ENCODE assay signal across 11 cellular contexts in the genomic region with DNA sequence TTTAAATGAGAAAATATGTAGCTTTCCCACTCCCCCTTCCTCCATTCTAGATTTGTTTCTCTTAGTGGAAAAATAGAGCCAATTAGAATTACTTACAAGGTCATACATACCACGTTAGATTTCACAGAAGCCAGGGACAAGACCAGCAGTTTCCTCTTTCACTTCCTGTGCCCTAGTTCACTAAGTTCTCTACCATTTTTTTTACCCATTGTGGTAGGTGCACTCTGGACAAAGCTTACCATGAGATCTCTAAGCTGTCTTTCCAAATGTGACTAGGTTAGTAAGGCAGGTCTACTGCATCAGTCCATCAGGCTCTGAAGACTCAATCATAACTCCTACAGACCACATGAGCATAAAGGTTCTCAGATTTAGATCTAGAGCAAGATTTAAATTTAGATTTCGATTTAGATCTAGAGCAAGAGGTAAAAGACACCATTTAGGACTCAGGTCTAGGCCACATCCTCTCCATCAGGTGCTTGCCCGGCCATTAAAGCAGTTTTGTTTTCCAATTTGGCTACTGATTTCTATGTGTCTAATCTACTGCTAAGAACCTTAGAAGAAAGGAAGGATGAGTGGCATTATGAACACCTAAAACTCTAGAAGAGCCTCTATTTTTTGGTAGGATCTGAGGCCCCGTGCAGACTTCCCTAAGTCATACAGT.
DNase-seq lines count a peak whose midpoint lies in the region; ATAC-seq and TF ChIP-seq lines count a peak whose summit lies in the region.
"Had no signal": no experiment of that assay in that cellular context is flagged by ENCODE, and none has a peak within 500 bp of the region (broad histone marks: within the 10 kb centered on the region; RNA-seq: fewer than 3 reads in every experiment).

No MANE protein-coding gene starts in this region.

- POLR2A ChIA-PET in activated naive CD8-positive, alpha-beta T cell treated with anti-CD3 and anti-CD28 coated beads, Interleukin-2, amount 10 ng/mL, durations not matched to agents 7 days and 5 days (lab: Charles Lee), result no interaction called here

- H3K27me3 ChIP-seq in GM06990 (replicated peaks; ENCODE audit: control insufficient read depth, insufficient read depth, low read length) (no peaks in the 10 kb centered on the region), tibial artery (no peaks in the 10 kb centered on the region)

- H3K4me3 Mint-ChIP-seq in activated naive CD8-positive, alpha-beta T cell treated with anti-CD3 and anti-CD28 coated beads, Interleukin-2, amount 10 ng/mL, durations not matched to agents 7 days and 5 days, result peak overlapping the region; percentile 27

- H3K27ac ChIP-seq in tibial artery, result no peak overlapping the region
- H3K27ac ChIP-seq: coronary artery, SK-N-MC had no signal

- no peaks in the 10 kb centered on the region for H3K27me3 Mint-ChIP-seq in activated naive CD8-positive, alpha-beta T cell treated with anti-CD3 and anti-CD28 coated beads, Interleukin-2, amount 10 ng/mL, durations not matched to agents 7 days and 5 days

- DNase-seq in GM06990 (ENCODE audit: extremely low read depth, insufficient read length) (peak; percentile 39), GM20000 (ENCODE audit: low spot score) (peak; percentile 22), tibial artery (no peak), NCI-H2196 treated with DMSO at 0.1 percent for 48 hours (lab: John Stamatoyannopoulos, UW; ENCODE audit: unreplicated experiment) (no peak), DMS79 (lab: John Stamatoyannopoulos, UW) (no peak), ecto neural progenitor cell (ENCODE audit: low spot score) (no peak)
- no peak for DNase-seq in activated naive CD8-positive, alpha-beta T cell treated with anti-CD3 and anti-CD28 coated beads, Interleukin-2, amount 10 ng/mL, durations not matched to agents 7 days and 5 days
- DNase-seq: stimulated activated naive CD4-positive, alpha-beta T cell treated with Interleukin-2 at 50 U/mL for 16 hours had no signal

- H3K9me3 ChIP-seq in tibial artery, result no peaks in the 10 kb centered on the region

- intact Hi-C loops in tibial artery (cut with DNase I; ENCODE audit: low total_unique reads), result no loop called here

- H3K4me3 ChIP-seq in GM06990 (replicated peaks; ENCODE audit: low read depth, low read length) (no peak overlapping the region), tibial artery (no peak overlapping the region)
- H3K4me3 ChIP-seq: coronary artery, SK-N-MC had no signal

- H3K4me1 Mint-ChIP-seq in activated naive CD8-positive, alpha-beta T cell treated with anti-CD3 and anti-CD28 coated beads, Interleukin-2, amount 10 ng/mL, durations not matched to agents 7 days and 5 days, result peaks cover 17% of the 10 kb centered on the region

- H3K4me1 ChIP-seq in tibial artery, result no peaks in the 10 kb centered on the region

- ATAC-seq in HG03457 (IDR thresholded peaks at IDR 0.05; ENCODE audit: unreplicated experiment), result peak; percentile 83
- ATAC-seq in activated naive CD8-positive, alpha-beta T cell treated with anti-CD3 and anti-CD28 coated beads, Interleukin-2, amount 10 ng/mL, durations not matched to agents 7 days and 5 days (ENCODE audit: low read depth), result peak; percentile 89

- H3K36me3 ChIP-seq in GM06990 (ENCODE audit: control insufficient read depth, insufficient read depth, low read length) (peaks cover 2% of the 10 kb centered on the region; the same call in 1 of the 2 replicates), tibial artery (peaks cover 6 to 39% (median 15%) of the 10 kb centered on the region in 3 donors)

- peaks cover 27% of the 10 kb centered on the region for H3K36me3 Mint-ChIP-seq in activated naive CD8-positive, alpha-beta T cell treated with anti-CD3 and anti-CD28 coated beads, Interleukin-2, amount 10 ng/mL, durations not matched to agents 7 days and 5 days

- H3K9me3 Mint-ChIP-seq in activated naive CD8-positive, alpha-beta T cell treated with anti-CD3 and anti-CD28 coated beads, Interleukin-2, amount 10 ng/mL, durations not matched to agents 7 days and 5 days, result no peaks in the 10 kb centered on the region

- H3K27ac Mint-ChIP-seq in activated naive CD8-positive, alpha-beta T cell treated with anti-CD3 and anti-CD28 coated beads, Interleukin-2, amount 10 ng/mL, durations not matched to agents 7 days and 5 days, result peak overlapping the region; percentile 78

- TF ChIP-seq CTCF in GM06990 (IDR thresholded peaks at IDR 0.05; ENCODE audit: insufficient read depth, low read length, poor library complexity, severe bottlenecking), result no peak
- TF ChIP-seq CTCF in GM20000 (IDR thresholded peaks at IDR 0.05; ENCODE audit: extremely low read depth, missing control alignments), result no peak
- TF ChIP-seq CTCF in tibial artery (IDR thresholded peaks at IDR 0.05), result no peak

Comparison
In these comparisons a context has a peak if more than half of its experiments do, and no peak if none do; other contexts are left out.
1. DNase-seq: peak in GM06990 (single experiment) and GM20000 (single experiment); none in activated naive CD8-positive, alpha-beta T cell treated with anti-CD3 and anti-CD28 coated beads, Interleukin-2, amount 10 ng/mL, durations not matched to agents 7 days and 5 days (single experiment), tibial artery (0 of 2), NCI-H2196 treated with DMSO at 0.1 percent for 48 hours (single experiment), DMS79 (single experiment) and ecto neural progenitor cell (single experiment).